In genomic region chr13:113077566-113077952, GRCh38 we compare ENCODE assay signal across 1 cellular context.
TF ChIP-seq lines count a peak whose summit lies in the region.

No MANE protein-coding gene starts in this region.

TF ChIP-seq in HepG2, 621 proteins besides CTCF, POLR2A, EP300 and RAD21:
- TF ChIP-seq DRAP1 (CRISPR knock-in tag; IDR thresholded peaks at IDR 0.05) (no peak), NKX3-1 (CRISPR knock-in tag; IDR thresholded peaks at IDR 0.05) (no peak), AHR (CRISPR knock-in tag; IDR thresholded peaks at IDR 0.05) (no peak), PBX3 (CRISPR knock-in tag; IDR thresholded peaks at IDR 0.05; ENCODE audit: borderline replicate concordance) (no peak), KIAA2018 (CRISPR knock-in tag; IDR thresholded peaks at IDR 0.05; ENCODE audit: borderline replicate concordance) (no peak), SRY (CRISPR knock-in tag; IDR thresholded peaks at IDR 0.05) (no peak), ZNF333 (CRISPR knock-in tag; IDR thresholded peaks at IDR 0.05; ENCODE audit: borderline replicate concordance) (no peak), KDM5A (IDR thresholded peaks at IDR 0.05; ENCODE audit: borderline replicate concordance, low read length) (no peak), GABPA (IDR thresholded peaks at IDR 0.05; ENCODE audit: low read depth, low read length) (no peak), GABPA (CRISPR knock-in tag; IDR thresholded peaks at IDR 0.05; ENCODE audit: low read depth) (no peak), MAZ (IDR thresholded peaks at IDR 0.05; ENCODE audit: borderline replicate concordance, low read depth, low read length) (no peak), MAZ (CRISPR knock-in tag; IDR thresholded peaks at IDR 0.05; ENCODE audit: low read depth) (no peak), SMARCE1 (IDR thresholded peaks at IDR 0.05; ENCODE audit: borderline replicate concordance) (no peak), ETS1 (CRISPR knock-in tag; IDR thresholded peaks at IDR 0.05) (no peak), PITX1 (CRISPR knock-in tag; IDR thresholded peaks at IDR 0.05) (no peak)
TF ChIP-seq in HepG2: peak in this region for 0.
